Comparison of ENCODE assay signal across 1 cellular context in genomic region chr3:161254861-161255260, GRCh38.
TF ChIP-seq lines count a peak whose summit lies in the region.

No MANE protein-coding gene starts in this region.

TF ChIP-seq in GM23338, 12 proteins besides CTCF, POLR2A, EP300 and RAD21 (continued from another document):
- TF ChIP-seq, protein P1, sequence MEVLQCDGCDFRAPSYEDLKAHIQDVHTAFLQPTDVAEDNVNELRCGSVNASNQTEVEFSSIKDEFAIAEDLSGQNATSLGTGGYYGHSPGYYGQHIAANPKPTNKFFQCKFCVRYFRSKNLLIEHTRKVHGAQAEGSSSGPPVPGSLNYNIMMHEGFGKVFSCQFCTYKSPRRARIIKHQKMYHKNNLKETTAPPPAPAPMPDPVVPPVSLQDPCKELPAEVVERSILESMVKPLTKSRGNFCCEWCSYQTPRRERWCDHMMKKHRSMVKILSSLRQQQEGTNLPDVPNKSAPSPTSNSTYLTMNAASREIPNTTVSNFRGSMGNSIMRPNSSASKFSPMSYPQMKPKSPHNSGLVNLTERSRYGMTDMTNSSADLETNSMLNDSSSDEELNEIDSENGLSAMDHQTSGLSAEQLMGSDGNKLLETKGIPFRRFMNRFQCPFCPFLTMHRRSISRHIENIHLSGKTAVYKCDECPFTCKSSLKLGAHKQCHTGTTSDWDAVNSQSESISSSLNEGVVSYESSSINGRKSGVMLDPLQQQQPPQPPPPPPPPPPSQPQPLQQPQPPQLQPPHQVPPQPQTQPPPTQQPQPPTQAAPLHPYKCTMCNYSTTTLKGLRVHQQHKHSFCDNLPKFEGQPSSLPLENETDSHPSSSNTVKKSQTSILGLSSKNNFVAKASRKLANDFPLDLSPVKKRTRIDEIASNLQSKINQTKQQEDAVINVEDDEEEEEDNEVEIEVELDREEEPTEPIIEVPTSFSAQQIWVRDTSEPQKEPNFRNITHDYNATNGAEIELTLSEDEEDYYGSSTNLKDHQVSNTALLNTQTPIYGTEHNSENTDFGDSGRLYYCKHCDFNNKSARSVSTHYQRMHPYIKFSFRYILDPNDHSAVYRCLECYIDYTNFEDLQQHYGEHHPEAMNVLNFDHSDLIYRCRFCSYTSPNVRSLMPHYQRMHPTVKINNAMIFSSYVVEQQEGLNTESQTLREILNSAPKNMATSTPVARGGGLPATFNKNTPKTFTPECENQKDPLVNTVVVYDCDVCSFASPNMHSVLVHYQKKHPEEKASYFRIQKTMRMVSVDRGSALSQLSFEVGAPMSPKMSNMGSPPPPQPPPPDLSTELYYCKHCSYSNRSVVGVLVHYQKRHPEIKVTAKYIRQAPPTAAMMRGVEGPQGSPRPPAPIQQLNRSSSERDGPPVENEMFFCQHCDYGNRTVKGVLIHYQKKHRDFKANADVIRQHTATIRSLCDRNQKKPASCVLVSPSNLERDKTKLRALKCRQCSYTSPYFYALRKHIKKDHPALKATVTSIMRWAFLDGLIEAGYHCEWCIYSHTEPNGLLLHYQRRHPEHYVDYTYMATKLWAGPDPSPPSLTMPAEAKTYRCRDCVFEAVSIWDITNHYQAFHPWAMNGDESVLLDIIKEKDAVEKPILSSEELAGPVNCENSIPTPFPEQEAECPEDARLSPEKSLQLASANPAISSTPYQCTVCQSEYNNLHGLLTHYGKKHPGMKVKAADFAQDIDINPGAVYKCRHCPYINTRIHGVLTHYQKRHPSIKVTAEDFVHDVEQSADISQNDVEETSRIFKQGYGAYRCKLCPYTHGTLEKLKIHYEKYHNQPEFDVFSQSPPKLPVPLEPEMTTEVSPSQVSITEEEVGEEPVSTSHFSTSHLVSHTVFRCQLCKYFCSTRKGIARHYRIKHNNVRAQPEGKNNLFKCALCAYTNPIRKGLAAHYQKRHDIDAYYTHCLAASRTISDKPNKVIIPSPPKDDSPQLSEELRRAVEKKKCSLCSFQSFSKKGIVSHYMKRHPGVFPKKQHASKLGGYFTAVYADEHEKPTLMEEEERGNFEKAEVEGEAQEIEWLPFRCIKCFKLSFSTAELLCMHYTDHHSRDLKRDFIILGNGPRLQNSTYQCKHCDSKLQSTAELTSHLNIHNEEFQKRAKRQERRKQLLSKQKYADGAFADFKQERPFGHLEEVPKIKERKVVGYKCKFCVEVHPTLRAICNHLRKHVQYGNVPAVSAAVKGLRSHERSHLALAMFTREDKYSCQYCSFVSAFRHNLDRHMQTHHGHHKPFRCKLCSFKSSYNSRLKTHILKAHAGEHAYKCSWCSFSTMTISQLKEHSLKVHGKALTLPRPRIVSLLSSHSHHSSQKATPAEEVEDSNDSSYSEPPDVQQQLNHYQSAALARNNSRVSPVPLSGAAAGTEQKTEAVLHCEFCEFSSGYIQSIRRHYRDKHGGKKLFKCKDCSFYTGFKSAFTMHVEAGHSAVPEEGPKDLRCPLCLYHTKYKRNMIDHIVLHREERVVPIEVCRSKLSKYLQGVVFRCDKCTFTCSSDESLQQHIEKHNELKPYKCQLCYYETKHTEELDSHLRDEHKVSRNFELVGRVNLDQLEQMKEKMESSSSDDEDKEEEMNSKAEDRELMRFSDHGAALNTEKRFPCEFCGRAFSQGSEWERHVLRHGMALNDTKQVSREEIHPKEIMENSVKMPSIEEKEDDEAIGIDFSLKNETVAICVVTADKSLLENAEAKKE (CRISPR knock-in tag; IDR thresholded peaks at IDR 0.05), result no peak
- no peak for TF ChIP-seq STAT1 (IDR thresholded peaks at IDR 0.05; ENCODE audit: unreplicated experiment)
